ENCODE assay signal across 16 cellular contexts in the genomic region with DNA sequence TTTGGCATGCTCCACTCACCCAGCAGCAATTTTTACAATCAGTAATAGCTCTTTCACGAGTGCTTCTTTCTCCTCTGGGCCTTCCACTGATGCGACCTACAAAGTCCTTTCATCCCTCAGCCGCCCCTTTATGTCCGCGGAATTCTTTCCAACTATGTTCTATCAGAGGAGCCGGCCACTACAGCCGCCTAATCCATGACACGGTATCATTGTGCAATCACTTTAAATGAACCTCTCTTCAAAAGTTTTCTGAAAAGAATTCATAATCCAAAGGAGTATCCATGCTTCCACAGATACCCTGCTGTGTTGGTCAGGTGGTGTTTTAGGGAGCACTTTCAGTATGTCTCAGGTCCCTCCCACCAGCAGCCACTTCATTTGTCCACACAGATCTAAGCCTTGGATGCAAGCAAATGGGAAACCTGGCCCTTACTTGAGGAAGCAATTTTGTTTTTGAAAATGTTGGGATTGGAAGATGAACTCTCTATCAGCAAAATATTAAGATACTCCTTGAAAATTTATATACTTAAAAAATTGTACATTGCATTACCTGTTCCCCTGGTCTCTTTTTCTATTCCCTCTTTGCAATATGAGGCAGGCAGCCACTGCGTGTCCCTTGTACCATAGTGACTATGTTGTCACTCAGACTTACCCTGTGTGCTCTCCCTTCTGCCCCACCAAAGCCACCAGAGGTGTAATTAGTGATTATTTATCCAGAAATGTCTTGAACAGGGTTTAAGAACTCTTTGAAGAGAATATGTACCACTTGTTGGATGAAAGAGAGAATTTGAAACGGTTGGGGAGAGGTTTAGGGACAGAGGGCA. TPM values are rescaled to one million over a fixed set of nuclear protein-coding genes. Genes with fewer than 3 reads are reported as not detected.
DNase-seq lines count a peak whose midpoint lies in the region; ATAC-seq and TF ChIP-seq lines count a peak whose summit lies in the region.
"Had no signal": no experiment of that assay in that cellular context is flagged by ENCODE, and none has a peak within 500 bp of the region (broad histone marks: within the 10 kb centered on the region; RNA-seq: fewer than 3 reads in every experiment).

No MANE protein-coding gene starts in this region.

- no TSS peak for BruUV-seq in Caco-2 (replicated peaks; lab: Mats Ljungman, UMichigan)

- H3K4me1 Mint-ChIP-seq in Caco-2 (ENCODE audit: low read depth, unreplicated experiment): no peaks in the 10 kb centered on the region
- peaks cover 25% of the 10 kb centered on the region for H3K4me1 Mint-ChIP-seq in activated B cell treated with CpG ODN at 0.5 μM for 24 hours
- peaks cover 30% of the 10 kb centered on the region for H3K4me1 Mint-ChIP-seq in nephron

- H3K27ac ChIP-seq in HEK293 (ENCODE audit: extremely low read depth, low read depth, low read length): no peak overlapping the region

- H3K27me3 ChIP-seq in Caco-2 (replicated peaks; ENCODE audit: control insufficient read depth, insufficient read depth, low read length): no peaks in the 10 kb centered on the region

- H3K36me3 Mint-ChIP-seq in Caco-2 (ENCODE audit: insufficient read depth, unreplicated experiment) (no peaks in the 10 kb centered on the region), activated B cell treated with CpG ODN at 0.5 μM for 24 hours (ENCODE audit: low read depth) (peaks cover 2% of the 10 kb centered on the region), nephron (ENCODE audit: low read depth) (no peaks in the 10 kb centered on the region)

- no peak for ATAC-seq in activated B cell treated with CpG ODN at 0.5 μM for 24 hours (ENCODE audit: low read depth)
- no peak for ATAC-seq in HG02763 (IDR thresholded peaks at IDR 0.05; ENCODE audit: unreplicated experiment)

- no peaks in the 10 kb centered on the region for H3K9me3 ChIP-seq in Caco-2
- H3K9me3 ChIP-seq in HEK293 (ENCODE audit: control insufficient read depth, insufficient read depth, low read depth, low read length): no peaks in the 10 kb centered on the region
- H3K9me3 ChIP-seq: HAP-1 had no signal

- no peak overlapping the region for H3K4me3 ChIP-seq in Caco-2 (ENCODE audit: low read depth, low read length)
- H3K4me3 ChIP-seq in HEK293 (ENCODE audit: low read depth, low read length): no peak overlapping the region
- H3K4me3 ChIP-seq: HAP-1 had no signal

- H3K36me3 ChIP-seq in Caco-2 (ENCODE audit: control insufficient read depth, insufficient read depth, low read length) (no peaks in the 10 kb centered on the region), HEK293 (ENCODE audit: control insufficient read depth in 2 of 2, insufficient read depth in 1 of 2, low read length in 2 of 2) (no peaks in the 10 kb centered on the region)
- H3K36me3 ChIP-seq: HAP-1 had no signal

- POLR2A ChIA-PET in Caco-2 (lab: Charles Lee) (no interaction called here), HEK293 (lab: Yijun Ruan, JAX) (no interaction called here), activated B cell treated with CpG ODN at 0.5 μM for 24 hours (lab: Charles Lee) (no interaction called here)

- H3K4me1 ChIP-seq in Caco-2: peaks cover 11% of the 10 kb centered on the region
- no peaks in the 10 kb centered on the region for H3K4me1 ChIP-seq in HEK293 (ENCODE audit: control insufficient read depth, insufficient read depth, low read length)

- TF ChIP-seq CTCF in Caco-2 (IDR thresholded peaks at IDR 0.05; ENCODE audit: insufficient read depth in 1 of 2, low read depth in 1 of 2, low read length in 1 of 2, severe bottlenecking in 1 of 2, unreplicated experiment in 1 of 2): no peak
- no peak for TF ChIP-seq CTCF in HEK293 (tag by site-specific recombination; IDR thresholded peaks at IDR 0.05)
- TF ChIP-seq CTCF in activated B cell treated with CpG ODN at 0.5 μM for 24 hours (IDR thresholded peaks at IDR 0.05): no peak
- no peak for TF ChIP-seq CTCF in nephron (IDR thresholded peaks at IDR 0.05; ENCODE audit: unreplicated experiment in 3 of 3)

- peak overlapping the region; percentile 55 for H3K27ac Mint-ChIP-seq in Caco-2 (ENCODE audit: unreplicated experiment)
- peak overlapping the region; percentile 3 for H3K27ac Mint-ChIP-seq in activated B cell treated with CpG ODN at 0.5 μM for 24 hours
- no peak overlapping the region for H3K27ac Mint-ChIP-seq in nephron
- H3K27ac Mint-ChIP-seq: B cell; CD4-positive, alpha-beta T cell had no signal

- peak in 1 of 2 experiments; percentile 11 for DNase-seq in Caco-2
- no peak for DNase-seq in activated B cell treated with CpG ODN at 0.5 μM for 24 hours
- DNase-seq in DMS53 treated with DMSO at 0.1 percent for 48 hours (lab: John Stamatoyannopoulos, UW; ENCODE audit: unreplicated experiment): no peak
- no peak for DNase-seq in middle frontal gyrus (ENCODE audit: extremely low spot score, low spot score)
- no peak for DNase-seq in HCEC 1CT
- DNase-seq: C1 segment of cervical spinal cord; CD4-positive, alpha-beta T cell; DMS153; DND-41; GDM1; Karpas-422 had no signal

- CTCF ChIA-PET in Caco-2 (lab: Charles Lee): no interaction called here
- CTCF ChIA-PET in HEK293 (lab: Yijun Ruan, JAX): no interaction called here
- CTCF ChIA-PET in activated B cell treated with CpG ODN at 0.5 μM for 24 hours (lab: Charles Lee): no interaction called here

- H3K9me3 Mint-ChIP-seq in Caco-2 (ENCODE audit: unreplicated experiment) (no peaks in the 10 kb centered on the region), activated B cell treated with CpG ODN at 0.5 μM for 24 hours (no peaks in the 10 kb centered on the region), nephron (no peaks in the 10 kb centered on the region)
- H3K9me3 Mint-ChIP-seq: CD4-positive, alpha-beta T cell had no signal

- intact Hi-C loops in Caco-2 (cut with micrococcal nuclease; ENCODE audit: unreplicated experiment): no loop called here
- intact Hi-C loops in activated B cell treated with CpG ODN at 0.5 μM for 24 hours (cut with micrococcal nuclease): loop anchor here (5.0 kb wide), 1 partner anchor 36 kb away; no protein-coding TSS in a partner anchor

- no peaks in the 10 kb centered on the region for H3K27me3 Mint-ChIP-seq in Caco-2 (ENCODE audit: insufficient read depth, unreplicated experiment)
- no peaks in the 10 kb centered on the region for H3K27me3 Mint-ChIP-seq in activated B cell treated with CpG ODN at 0.5 μM for 24 hours
- H3K27me3 Mint-ChIP-seq in nephron (ENCODE audit: low read depth): peaks cover 3% of the 10 kb centered on the region
- H3K27me3 Mint-ChIP-seq: B cell had no signal

- H3K4me3 Mint-ChIP-seq in Caco-2 (ENCODE audit: unreplicated experiment) (no peak overlapping the region), activated B cell treated with CpG ODN at 0.5 μM for 24 hours (no peak overlapping the region), nephron (peak overlapping the region in 2 of 3 experiments; percentile 0 to 49)
- H3K4me3 Mint-ChIP-seq: B cell; CD4-positive, alpha-beta T cell had no signal

TF ChIP-seq in HEK293, 187 proteins besides CTCF, POLR2A, EP300 and RAD21:
- TF ChIP-seq ZNF549 (tag by site-specific recombination; IDR thresholded peaks at IDR 0.05) (peak; percentile 40; the same call in 1 of the 2 replicates), ZNF670 (tag by site-specific recombination; IDR thresholded peaks at IDR 0.05; ENCODE audit: low read depth) (no peak)

RNA-seq across cellular contexts. Expression of a gene that starts 12.9 kb away (rescaled TPM):
- total RNA-seq in Caco-2 (2022): 1.5 and 1.9 TPM in 2 replicates
- 348 and 359 TPM in 2 replicates for total RNA-seq in activated B cell treated with CpG ODN at 0.5 μM for 24 hours

Comparison
In these comparisons a context has a peak if more than half of its experiments do, and no peak if none do; other contexts are left out.
1. H3K27ac Mint-ChIP-seq: peak in Caco-2 (single experiment) and activated B cell treated with CpG ODN at 0.5 μM for 24 hours (single experiment); none in nephron (0 of 3).
2. H3K4me3 Mint-ChIP-seq: peak in nephron (2 of 3); none in Caco-2 (single experiment) and activated B cell treated with CpG ODN at 0.5 μM for 24 hours (single experiment).
3. RNA of a gene that starts 12.9 kb away (total RNA-seq): 348 to 359 TPM in activated B cell treated with CpG ODN at 0.5 μM for 24 hours; 1.5 to 1.9 TPM in Caco-2; every median in the first group is over 100 times any median in the second.